Comparison of ENCODE assay signal across 8 cellular contexts in genomic region chr1:25858494-25858893, GRCh38. TPM values are rescaled to one million over a fixed set of nuclear protein-coding genes. Genes with fewer than 3 reads are reported as not detected.
DNase-seq lines count a peak whose midpoint lies in the region; ATAC-seq and TF ChIP-seq lines count a peak whose summit lies in the region.

No MANE protein-coding gene starts in this region.

- no peaks in the 10 kb centered on the region for H3K9me3 Mint-ChIP-seq in T-helper 1 cell treated with Interleukin-12 subunit alpha and Interleukin-12 subunit beta and Interleukin-4 antibody, amounts not matched to agents 30 μg/mL and 1 μg/mL, for 36 hours

- H3K27me3 Mint-ChIP-seq in T-helper 1 cell treated with Interleukin-12 subunit alpha and Interleukin-12 subunit beta and Interleukin-4 antibody, amounts not matched to agents 30 μg/mL and 1 μg/mL, for 36 hours (ENCODE audit: low read depth), result no peaks in the 10 kb centered on the region

- no peaks in the 10 kb centered on the region for H3K27me3 ChIP-seq in skeletal muscle tissue (ENCODE audit: control insufficient read depth in 3 of 3, insufficient read depth in 3 of 3, low read length in 3 of 3)

- H3K4me3 Mint-ChIP-seq in T-helper 1 cell treated with Interleukin-12 subunit alpha and Interleukin-12 subunit beta and Interleukin-4 antibody, amounts not matched to agents 30 μg/mL and 1 μg/mL, for 36 hours, result peak overlapping the region; percentile 89

- POLR2A ChIA-PET in RWPE1 (lab: Yijun Ruan, JAX; ENCODE audit: low non-redundant PET), result interaction anchor here (0.7 kb wide), 1 partner anchor 16 kb away, joined by 3 read pairs; no protein-coding TSS in a partner anchor

- no peak for DNase-seq in T-helper 1 cell
- DNase-seq in RWPE1 (ENCODE audit: low spot score), result no peak
- DNase-seq in epithelial cell of proximal tubule (ENCODE audit: low read depth), result no peak
- DNase-seq in Right ventricle myocardium superior, result no peak
- DNase-seq in NCI-H748 (lab: John Stamatoyannopoulos, UW; ENCODE audit: unreplicated experiment), result no peak
- DNase-seq in NCI-H82 treated with DMSO at 0.1 percent for 48 hours (lab: John Stamatoyannopoulos, UW; ENCODE audit: unreplicated experiment), result no peak

- H3K4me3 ChIP-seq in epithelial cell of proximal tubule (ENCODE audit: low read depth, low read length) (peak overlapping the region; percentile 74), skeletal muscle tissue (ENCODE audit: low read length in 3 of 3) (peak overlapping the region in 2 of 3 donors; percentile 81 to 82)

- peak overlapping the region in 2 of 3 donors; percentile 74 to 83 for H3K9ac ChIP-seq in skeletal muscle tissue (ENCODE audit: low read depth in 1 of 3, low read length in 3 of 3)

- H3K36me3 ChIP-seq in skeletal muscle tissue (ENCODE audit: control insufficient read depth in 3 of 3, insufficient read depth in 3 of 3, low read length in 3 of 3), result peaks cover 0 to 4% (median 3%) of the 10 kb centered on the region in 3 donors

- peaks cover 17% of the 10 kb centered on the region for H3K4me1 Mint-ChIP-seq in T-helper 1 cell treated with Interleukin-12 subunit alpha and Interleukin-12 subunit beta and Interleukin-4 antibody, amounts not matched to agents 30 μg/mL and 1 μg/mL, for 36 hours (ENCODE audit: low read depth)

- H3K27ac Mint-ChIP-seq in T-helper 1 cell treated with Interleukin-12 subunit alpha and Interleukin-12 subunit beta and Interleukin-4 antibody, amounts not matched to agents 30 μg/mL and 1 μg/mL, for 36 hours, result peak overlapping the region; percentile 75

- ATAC-seq in Right ventricle myocardium superior (ENCODE audit: poor library complexity), result no peak

- H3K9me3 ChIP-seq in skeletal muscle tissue (ENCODE audit: control insufficient read depth in 3 of 3, low read length in 3 of 3), result no peaks in the 10 kb centered on the region

- intact Hi-C loops in Right ventricle myocardium superior (cut with DNase I), result no loop called here

- peak overlapping the region; percentile 82 for H3K27ac ChIP-seq in RWPE1
- H3K27ac ChIP-seq in skeletal muscle tissue (ENCODE audit: low read depth, low read length), result no peak overlapping the region

- no peaks in the 10 kb centered on the region for H3K36me3 Mint-ChIP-seq in T-helper 1 cell treated with Interleukin-12 subunit alpha and Interleukin-12 subunit beta and Interleukin-4 antibody, amounts not matched to agents 30 μg/mL and 1 μg/mL, for 36 hours (ENCODE audit: low read depth)

- CTCF ChIA-PET in RWPE1 (lab: Yijun Ruan, JAX), result no interaction called here

- H3K4me1 ChIP-seq in skeletal muscle tissue (ENCODE audit: control insufficient read depth in 3 of 3, insufficient read depth in 3 of 3, low read length in 3 of 3), result peaks cover 16 to 22% (median 16%) of the 10 kb centered on the region in 3 donors

- no peak for TF ChIP-seq CTCF in RWPE1 (conservative IDR thresholded peaks at IDR 0.05; ENCODE audit: low read depth)
- no peak for TF ChIP-seq CTCF in epithelial cell of proximal tubule (conservative IDR thresholded peaks at IDR 0.05; ENCODE audit: low read depth, low read length)

RNA-seq across cellular contexts. Expression of gene AUNIP, which starts 0.8 kb away (rescaled TPM):
- 6.2 and 13.0 TPM in 2 replicates for total RNA-seq in epithelial cell of proximal tubule
- 1.6 TPM for total RNA-seq in skeletal muscle tissue
- total RNA-seq in Right ventricle myocardium superior, result 0.11 TPM

RNA-seq across cellular contexts. Expression of gene PAQR7, which starts 17.0 kb away (rescaled TPM):
- total RNA-seq in epithelial cell of proximal tubule, result 9.4 and 15.0 TPM in 2 replicates
- 7.3 TPM for total RNA-seq in skeletal muscle tissue
- total RNA-seq in Right ventricle myocardium superior, result 2.2 TPM

RNA-seq across cellular contexts. Expression of gene MTFR1L, which starts 38.7 kb away (rescaled TPM):
- 21.6 and 27.3 TPM in 2 replicates for total RNA-seq in epithelial cell of proximal tubule
- 35.0 TPM for total RNA-seq in skeletal muscle tissue
- 222 TPM for total RNA-seq in Right ventricle myocardium superior

RNA-seq across cellular contexts. Expression of gene STMN1, which starts 47.7 kb away (rescaled TPM):
- total RNA-seq in epithelial cell of proximal tubule (396 and 554 TPM in 2 replicates), skeletal muscle tissue (90.3 TPM), Right ventricle myocardium superior (24.2 TPM)

RNA-seq across cellular contexts. Expression of gene SELENON, which starts 58.5 kb away (rescaled TPM):
- 31.2 and 35.1 TPM in 2 replicates for total RNA-seq in epithelial cell of proximal tubule
- 9.9 TPM for total RNA-seq in skeletal muscle tissue
- 39.6 TPM for total RNA-seq in Right ventricle myocardium superior
